Comparison of ENCODE assay signal across 34 cellular contexts in the genomic region with DNA sequence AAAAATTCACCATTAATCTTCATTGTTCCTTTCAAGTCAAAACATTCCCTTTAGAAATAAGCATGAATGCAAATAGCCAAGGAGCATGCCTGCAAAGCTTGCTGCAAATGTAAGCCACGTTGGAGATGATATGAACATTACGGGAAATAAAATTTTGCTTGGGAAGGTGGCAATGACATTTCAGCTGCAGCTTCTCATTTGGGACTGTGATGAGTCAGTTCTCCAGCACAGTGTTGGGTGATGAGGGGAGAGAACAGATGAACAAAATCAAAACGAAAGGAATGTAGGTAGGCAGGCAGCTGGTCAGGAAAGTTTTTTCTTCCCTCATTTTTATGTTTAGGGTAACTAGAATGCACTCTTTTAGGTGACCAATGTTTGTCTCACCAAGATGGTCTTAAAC.
"Had no signal": no experiment of that assay in that cellular context is flagged by ENCODE, and none has a peak within 500 bp of the region (broad histone marks: within the 10 kb centered on the region; RNA-seq: fewer than 3 reads in every experiment).

No MANE protein-coding gene starts in this region.

- H3K4me1 ChIP-seq: right lobe of liver had no signal

- H3K27ac Mint-ChIP-seq: activated T-helper 1 cell treated with anti-CD3 and anti-CD28 coated beads, Interleukin-12 subunit alpha, Interleukin-12 subunit beta, Interleukin-2, Interleukin-4 antibody, amounts not matched to agents 30 ng/mL and 10 ng/mL and 1 ng/mL, durations not matched to agents 14 hours and 24 hours and 36 hours; naive thymus-derived CD4-positive, alpha-beta T cell; stimulated activated naive B cell treated with anti-CD40 and anti-IgM and Interleukin-4, amounts not matched to agents 10 μg/mL and 1 μg/mL and 100 μg/mL, for 72 hours; T-helper 1 cell treated with Interleukin-12 subunit alpha and Interleukin-12 subunit beta and Interleukin-4 antibody, amounts not matched to agents 30 μg/mL and 1 μg/mL, for 36 hours had no signal

- ATAC-seq: activated CD4-positive, CD25-positive, alpha-beta regulatory T cell treated with anti-CD3 and anti-CD28 coated beads, Interleukin-2, amount 50 U/mL, for 24 hours; gastroesophageal sphincter; left cardiac atrium; naive thymus-derived CD4-positive, alpha-beta T cell; right lobe of liver; stimulated activated naive B cell treated with anti-CD40 and anti-IgM and Interleukin-4, amounts not matched to agents 10 μg/mL and 1 μg/mL and 100 μg/mL, for 72 hours had no signal

- H3K4me3 ChIP-seq: esophagus squamous epithelium, gastroesophageal sphincter, right lobe of liver, skin epidermis, stomach, thyroid gland, upper lobe of left lung, vagina had no signal

- H3K36me3 ChIP-seq: brain microvascular endothelial cell, esophagus squamous epithelium, gastroesophageal sphincter, right lobe of liver, stomach, thyroid gland, upper lobe of left lung, vagina had no signal

- FAIRE-seq: astrocyte, endometrium, keratinocyte, TTC549 had no signal

- H3K36me3 Mint-ChIP-seq: stimulated activated naive B cell treated with anti-CD40 and anti-IgM and Interleukin-4, amounts not matched to agents 10 μg/mL and 1 μg/mL and 100 μg/mL, for 72 hours had no signal

- H3K4me1 Mint-ChIP-seq: stimulated activated naive B cell treated with anti-CD40 and anti-IgM and Interleukin-4, amounts not matched to agents 10 μg/mL and 1 μg/mL and 100 μg/mL, for 72 hours had no signal

- H3K27ac ChIP-seq: brain microvascular endothelial cell, epithelial cell of prostate, esophagus squamous epithelium, right lobe of liver, stomach, thyroid gland, upper lobe of left lung, vagina, VCaP had no signal

- H3K27me3 ChIP-seq: brain microvascular endothelial cell, esophagus squamous epithelium, gastroesophageal sphincter, right lobe of liver, stomach, thyroid gland, upper lobe of left lung, vagina had no signal

- DNase-seq: activated CD4-positive, alpha-beta T cell treated with anti-CD3 and anti-CD28 coated beads for 48 hours; activated CD4-positive, alpha-beta T cell treated with anti-CD3 and anti-CD28 coated beads, Interleukin-2, amount 50 U/mL, for 48 hours; activated CD8-positive, alpha-beta memory T cell treated with anti-CD3 and anti-CD28 coated beads, Interleukin-2, amount 50 U/mL, for 4 hours; activated gamma-delta T cell treated with Interleukin-2 at 50 U/mL for 16 hours; activated naive CD4-positive, alpha-beta T cell treated with anti-CD3 and anti-CD28 coated beads, Interleukin-2, amount 50 U/mL, for 16 hours; activated T-cell treated with anti-CD3 and anti-CD28 coated beads, Interleukin-2, amount 50 U/mL, for 1 hour; amniotic stem cell; brain microvascular endothelial cell; central memory CD4-positive, alpha-beta T cell; dermis blood vessel endothelial cell; effector CD8-positive, alpha-beta T cell; esophagus squamous epithelium; left cardiac atrium; midbrain; naive thymus-derived CD4-positive, alpha-beta T cell; posterior cingulate gyrus; right lobe of liver; stimulated activated naive B cell treated with anti-CD40 and anti-IgM and Interleukin-4, amounts not matched to agents 10 μg/mL and 1 μg/mL and 100 μg/mL, for 72 hours; stomach; T-helper 9 cell; thyroid gland; upper lobe of left lung had no signal

- H3K9me3 ChIP-seq: esophagus squamous epithelium, gastroesophageal sphincter, right lobe of liver, stomach, thyroid gland, upper lobe of left lung, vagina had no signal

- H3K4me3 Mint-ChIP-seq: activated T-helper 1 cell treated with anti-CD3 and anti-CD28 coated beads, Interleukin-12 subunit alpha, Interleukin-12 subunit beta, Interleukin-2, Interleukin-4 antibody, amounts not matched to agents 30 ng/mL and 10 ng/mL and 1 ng/mL, durations not matched to agents 14 hours and 24 hours and 36 hours; naive thymus-derived CD4-positive, alpha-beta T cell; stimulated activated naive B cell treated with anti-CD40 and anti-IgM and Interleukin-4, amounts not matched to agents 10 μg/mL and 1 μg/mL and 100 μg/mL, for 72 hours; T-helper 1 cell treated with Interleukin-12 subunit alpha and Interleukin-12 subunit beta and Interleukin-4 antibody, amounts not matched to agents 30 μg/mL and 1 μg/mL, for 36 hours had no signal
